Comparison of ENCODE assay signal across 14 cellular contexts in genomic region chr10:86293323-86293840, GRCh38.
"Had no signal": no experiment of that assay in that cellular context is flagged by ENCODE, and none has a peak within 500 bp of the region (broad histone marks: within the 10 kb centered on the region; RNA-seq: fewer than 3 reads in every experiment).

No MANE protein-coding gene starts in this region.

- H3K27me3 Mint-ChIP-seq: activated CD4-positive, alpha-beta T cell treated with anti-CD3 and anti-CD28 coated beads, Interleukin-2, amount 10 ng/mL, durations not matched to agents 24 days and 14 days; activated naive CD4-positive, alpha-beta T cell treated with anti-CD3 and anti-CD28 coated beads, Interleukin-2, amount 50 U/mL, for 24 hours had no signal

- H3K4me3 ChIP-seq: neural progenitor cell, pancreas had no signal

- H3K4me1 Mint-ChIP-seq: activated CD4-positive, alpha-beta T cell treated with anti-CD3 and anti-CD28 coated beads, Interleukin-2, amount 10 ng/mL, durations not matched to agents 24 days and 14 days; activated naive CD4-positive, alpha-beta T cell treated with anti-CD3 and anti-CD28 coated beads, Interleukin-2, amount 50 U/mL, for 24 hours; neural progenitor cell; T-helper 17 cell had no signal

- H3K9me3 Mint-ChIP-seq: activated CD4-positive, alpha-beta T cell treated with anti-CD3 and anti-CD28 coated beads, Interleukin-2, amount 10 ng/mL, durations not matched to agents 24 days and 14 days; activated naive CD4-positive, alpha-beta T cell treated with anti-CD3 and anti-CD28 coated beads, Interleukin-2, amount 50 U/mL, for 24 hours; neural progenitor cell had no signal

- DNase-seq: activated CD4-positive, alpha-beta T cell treated with anti-CD3 and anti-CD28 coated beads, Interleukin-2, amount 10 ng/mL, durations not matched to agents 24 days and 14 days; activated CD4-positive, CD25-positive, alpha-beta regulatory T cell; activated T-cell treated with anti-CD3 and anti-CD28 coated beads, Interleukin-2, amount 50 U/mL, for 1 hour; effector CD4-positive, alpha-beta T cell; foreskin keratinocyte; left cardiac atrium; mammary epithelial cell; naive B cell; stimulated activated CD4-positive, alpha-beta T cell treated with anti-CD3 and anti-CD28 coated beads, Interleukin-12 subunit alpha, Interleukin-12 subunit beta, amount 100 ng/mL, for 4 hours; stimulated activated CD4-positive, alpha-beta T cell treated with anti-CD3 and anti-CD28 coated beads, Interleukin-2, amount 100 ng/mL, for 24 hours; T-helper 17 cell had no signal

- H3K36me3 Mint-ChIP-seq: activated naive CD4-positive, alpha-beta T cell treated with anti-CD3 and anti-CD28 coated beads, Interleukin-2, amount 50 U/mL, for 24 hours; neural progenitor cell had no signal

- H3K27ac ChIP-seq: foreskin keratinocyte, neural progenitor cell, pancreas had no signal

- H3K36me3 ChIP-seq: neural progenitor cell, pancreas had no signal

- H3K4me3 Mint-ChIP-seq: activated CD4-positive, alpha-beta T cell treated with anti-CD3 and anti-CD28 coated beads, Interleukin-2, amount 10 ng/mL, durations not matched to agents 24 days and 14 days; activated naive CD4-positive, alpha-beta T cell treated with anti-CD3 and anti-CD28 coated beads, Interleukin-2, amount 50 U/mL, for 24 hours; naive B cell; neural progenitor cell; T-helper 17 cell had no signal

- H3K27ac Mint-ChIP-seq: activated CD4-positive, alpha-beta T cell treated with anti-CD3 and anti-CD28 coated beads, Interleukin-2, amount 10 ng/mL, durations not matched to agents 24 days and 14 days; activated naive CD4-positive, alpha-beta T cell treated with anti-CD3 and anti-CD28 coated beads, Interleukin-2, amount 50 U/mL, for 24 hours; naive B cell; neural progenitor cell; T-helper 17 cell had no signal

- H3K9ac ChIP-seq: neural progenitor cell had no signal

- H3K27me3 ChIP-seq: foreskin keratinocyte, neural progenitor cell, pancreas had no signal

- H3K9me3 ChIP-seq: pancreas had no signal

- ATAC-seq: foreskin keratinocyte, left cardiac atrium, pancreas, T-helper 17 cell had no signal

- H3K4me1 ChIP-seq: foreskin keratinocyte, pancreas had no signal
